12 cellular contexts compared by ENCODE assay signal in the genomic region with DNA sequence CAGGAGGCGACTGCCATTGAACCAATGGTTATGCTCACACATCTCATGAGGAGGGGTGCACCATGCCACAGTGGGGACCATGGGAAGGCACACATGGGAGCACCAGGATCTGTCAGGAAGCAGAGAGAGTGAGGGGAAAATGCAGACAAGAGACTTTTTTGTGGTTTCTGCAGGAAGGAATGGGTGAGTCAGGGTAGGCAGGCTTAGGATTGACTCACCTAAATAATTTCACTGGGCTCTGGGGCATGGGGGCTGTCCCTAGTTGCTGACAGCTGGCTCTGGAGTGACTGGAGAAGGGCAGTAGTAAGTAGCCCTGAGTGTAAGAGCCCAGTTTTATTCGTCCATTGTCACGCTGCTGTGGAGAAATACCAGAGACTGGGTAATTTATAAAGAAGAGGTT.
DNase-seq lines count a peak whose midpoint lies in the region; ATAC-seq lines count a peak whose summit lies in the region.
"Had no signal": no experiment of that assay in that cellular context is flagged by ENCODE, and none has a peak within 500 bp of the region (broad histone marks: within the 10 kb centered on the region; RNA-seq: fewer than 3 reads in every experiment).

No MANE protein-coding gene starts in this region.

- DNase-seq in stimulated activated naive CD4-positive, alpha-beta T cell treated with Interleukin-2 at 50 U/mL for 16 hours (lab: John Stamatoyannopoulos, UW): peak; percentile 39
- no peak for DNase-seq in stimulated activated naive CD4-positive, alpha-beta T cell (lab: John Stamatoyannopoulos, UW)
- peak; percentile 87 for DNase-seq in kidney glomerular epithelial cell (lab: John Stamatoyannopoulos, UW)
- no peak for DNase-seq in NCI-H187 (lab: John Stamatoyannopoulos, UW)
- no peak for DNase-seq in T-helper 1 cell
- no peak for DNase-seq in NCI-H128 (lab: John Stamatoyannopoulos, UW; ENCODE audit: unreplicated experiment)
- DNase-seq: hippocampal formation, NCI-H1105, SIG-M5, testis had no signal

- ATAC-seq in activated T-helper 17 cell treated with anti-CD3 and anti-CD28 coated beads, Interleukin-2, amount 50 U/mL, for 72 hours (replicated peaks): peak; percentile 100
- ATAC-seq in HG03095 (IDR thresholded peaks at IDR 0.05; ENCODE audit: unreplicated experiment): no peak

- peak overlapping the region; percentile 38 for H3K4me3 Mint-ChIP-seq in activated T-helper 17 cell treated with anti-CD3 and anti-CD28 coated beads, Interleukin-2, amount 50 U/mL, for 72 hours

- H3K36me3 Mint-ChIP-seq in activated T-helper 17 cell treated with anti-CD3 and anti-CD28 coated beads, Interleukin-2, amount 50 U/mL, for 72 hours (ENCODE audit: low read depth): no peaks in the 10 kb centered on the region

- peaks cover 15% of the 10 kb centered on the region for H3K4me1 Mint-ChIP-seq in activated T-helper 17 cell treated with anti-CD3 and anti-CD28 coated beads, Interleukin-2, amount 50 U/mL, for 72 hours

- H3K27me3 Mint-ChIP-seq in activated T-helper 17 cell treated with anti-CD3 and anti-CD28 coated beads, Interleukin-2, amount 50 U/mL, for 72 hours: peaks cover 8% of the 10 kb centered on the region

- H3K9me3 Mint-ChIP-seq in activated T-helper 17 cell treated with anti-CD3 and anti-CD28 coated beads, Interleukin-2, amount 50 U/mL, for 72 hours: no peaks in the 10 kb centered on the region

- H3K27ac Mint-ChIP-seq in activated T-helper 17 cell treated with anti-CD3 and anti-CD28 coated beads, Interleukin-2, amount 50 U/mL, for 72 hours: peak overlapping the region; percentile 55

Comparison
In these comparisons a context has a peak if more than half of its experiments do, and no peak if none do; other contexts are left out.
1. DNase-seq: peak in stimulated activated naive CD4-positive, alpha-beta T cell treated with Interleukin-2 at 50 U/mL for 16 hours (single experiment) and kidney glomerular epithelial cell (single experiment); none in stimulated activated naive CD4-positive, alpha-beta T cell (0 of 6), NCI-H187 (0 of 2), T-helper 1 cell (0 of 5) and NCI-H128 (single experiment).